34 cellular contexts compared by ENCODE assay signal in the genomic region with DNA sequence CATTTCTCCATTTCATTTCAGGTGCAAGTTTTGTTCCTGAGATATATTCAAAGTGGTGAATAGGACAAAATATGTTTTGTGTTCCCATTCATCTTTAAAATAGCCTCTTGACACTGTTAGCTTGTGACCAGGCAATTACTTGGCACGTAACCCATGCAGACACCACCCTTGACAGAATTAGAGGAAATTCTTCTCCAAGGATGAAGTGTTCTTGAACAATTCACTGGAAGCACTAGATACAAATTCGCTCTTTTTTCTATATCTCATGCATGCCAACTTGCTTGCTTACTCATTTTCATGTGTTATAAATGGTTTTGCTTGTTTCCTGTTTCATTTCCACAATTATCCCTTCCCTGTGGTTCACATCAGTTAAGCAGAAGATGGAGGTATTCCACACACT.
DNase-seq lines count a peak whose midpoint lies in the region; ATAC-seq, FAIRE-seq and TF ChIP-seq lines count a peak whose summit lies in the region.
"Had no signal": no experiment of that assay in that cellular context is flagged by ENCODE, and none has a peak within 500 bp of the region (broad histone marks: within the 10 kb centered on the region; RNA-seq: fewer than 3 reads in every experiment).

No MANE protein-coding gene starts in this region.

- no peaks in the 10 kb centered on the region for H3K9me3 ChIP-seq in neural cell (ENCODE audit: low read length)
- H3K9me3 ChIP-seq: BE2C, Caco-2, gastrocnemius medialis, right lobe of liver, uterus had no signal

- H3K36me3 ChIP-seq in neural cell (ENCODE audit: insufficient read depth, low read length), result no peaks in the 10 kb centered on the region
- H3K36me3 ChIP-seq: BE2C, brain microvascular endothelial cell, gastrocnemius medialis, right lobe of liver, uterus had no signal

- H3K9ac ChIP-seq in neural cell (ENCODE audit: low read length), result no peak overlapping the region

- no peaks in the 10 kb centered on the region for H3F3A ChIP-seq in neural cell (ENCODE audit: insufficient read depth, low read length, poor library complexity, severe bottlenecking)

- no peak for TF ChIP-seq CTCF in neural cell (IDR thresholded peaks at IDR 0.05; ENCODE audit: poor library complexity, severe bottlenecking)

- H2AFZ ChIP-seq in neural cell (ENCODE audit: low read depth, low read length), result no peak overlapping the region

- ATAC-seq in HG02981 (IDR thresholded peaks at IDR 0.05; ENCODE audit: unreplicated experiment), result no peak
- ATAC-seq: gastrocnemius medialis; left cardiac atrium; Panc1; right lobe of liver; stimulated activated memory B cell treated with anti-CD40 and anti-IgM and Interleukin-4, amounts not matched to agents 10 μg/mL and 1 μg/mL and 100 μg/mL, for 72 hours had no signal

- peak overlapping the region; percentile 30 for H3K27ac ChIP-seq in neural cell (ENCODE audit: low read length)
- H3K27ac ChIP-seq: brain microvascular endothelial cell, gastrocnemius medialis, right lobe of liver, uterus had no signal

- FAIRE-seq in GM19239 (lab: Jason Lieb, UNC) (peak; percentile 64), GM12892 (lab: Jason Lieb, UNC) (no peak)
- FAIRE-seq: A204.1, G401.6, H1 had no signal

- no peaks in the 10 kb centered on the region for H3K79me2 ChIP-seq in neural cell (replicated peaks; ENCODE audit: insufficient read depth, low read length)

- no peak for TF ChIP-seq EP300 in neural cell (conservative IDR thresholded peaks at IDR 0.05; ENCODE audit: poor library complexity, severe bottlenecking)

- TF ChIP-seq RAD21 in neural cell (conservative IDR thresholded peaks at IDR 0.05), result no peak

- no peaks in the 10 kb centered on the region for H4K20me1 ChIP-seq in neural cell (ENCODE audit: insufficient read depth)

- no peaks in the 10 kb centered on the region for H3K9me2 ChIP-seq in neural cell (ENCODE audit: insufficient read depth, low read length)

- H3K27me3 ChIP-seq in neural cell (ENCODE audit: insufficient read depth, low read depth, low read length), result no peaks in the 10 kb centered on the region
- H3K27me3 ChIP-seq: BE2C, brain microvascular endothelial cell, gastrocnemius medialis, right lobe of liver, uterus had no signal

- DNase-seq in AG08395 (ENCODE audit: low spot score) (peak; percentile 6), GM19239 (ENCODE audit: insufficient read length, low spot score) (no peak), amniotic epithelial cell (ENCODE audit: low read depth) (peak; percentile 35), GM12892 (ENCODE audit: insufficient read length) (no peak), SK-N-DZ (ENCODE audit: low spot score) (no peak)
- no peak for DNase-seq in activated CD4-positive, alpha-beta T cell treated with anti-CD3 and anti-CD28 coated beads, Interleukin-2, amount 50 U/mL, for 48 hours
- DNase-seq: activated CD4-positive, alpha-beta T cell treated with anti-CD3 and anti-CD28 coated beads, Interleukin-2, amount 10 ng/mL, durations not matched to agents 24 days and 14 days; activated T-cell treated with anti-CD3 and anti-CD28 coated beads, Interleukin-2, amount 50 U/mL, for 48 hours; BE2C; brain microvascular endothelial cell; Caco-2; effector memory CD4-positive, alpha-beta T cell; erythroblast; Kasumi-1; left cardiac atrium; mesenchymal stem cell; NCI-H1694; NCI-H2171; NCI-H524; NK-92 treated with Interleukin-12 subunit alpha and Interleukin-12 subunit beta, amount 100 ng/mL, for 24 hours; right lobe of liver; SHP77 treated with DMSO at 0.1 percent for 48 hours; stimulated activated CD4-positive, alpha-beta T cell treated with anti-CD3 and anti-CD28 coated beads, Interleukin-4, amount 100 ng/mL, for 4 hours; SW 1271; T-helper 9 cell; uterus had no signal

- H3K4me3 ChIP-seq in neural cell (ENCODE audit: low read length), result peak overlapping the region; percentile 3
- H3K4me3 ChIP-seq: gastrocnemius medialis, right lobe of liver, uterus had no signal

- H3K4me2 ChIP-seq in neural cell (ENCODE audit: low read length), result no peak overlapping the region

- no peak for TF ChIP-seq POLR2A in GM12892 (IDR thresholded peaks at IDR 0.05; ENCODE audit: low read depth, low read length)

TF ChIP-seq in neural cell, 6 proteins besides CTCF, POLR2A, EP300 and RAD21:
- TF ChIP-seq SMC3 (conservative IDR thresholded peaks at IDR 0.05; ENCODE audit: poor library complexity), result no peak
- TF ChIP-seq REST (IDR thresholded peaks at IDR 0.05; ENCODE audit: borderline replicate concordance), result no peak
- TF ChIP-seq EZH2 (IDR thresholded peaks at IDR 0.05; ENCODE audit: borderline replicate concordance, insufficient read depth, low read length, poor library complexity, severe bottlenecking), result no peak
- no peak for TF ChIP-seq MXI1 (conservative IDR thresholded peaks at IDR 0.05; ENCODE audit: poor library complexity, severe bottlenecking)
- TF ChIP-seq TAF1 (IDR thresholded peaks at IDR 0.05; ENCODE audit: low read depth), result no peak
- no peak for TF ChIP-seq POLR2AphosphoS5 (IDR thresholded peaks at IDR 0.05)

Comparison
In these comparisons a context has a peak if more than half of its experiments do, and no peak if none do; other contexts are left out.
1. DNase-seq: peak in AG08395 (single experiment) and amniotic epithelial cell (single experiment); none in GM19239 (single experiment), GM12892 (single experiment), activated CD4-positive, alpha-beta T cell treated with anti-CD3 and anti-CD28 coated beads, Interleukin-2, amount 50 U/mL, for 48 hours (0 of 2) and SK-N-DZ (single experiment).